Comparison of ENCODE assay signal across 8 cellular contexts in genomic region chr9:136808781-136809158, GRCh38. TPM values are rescaled to one million over a fixed set of nuclear protein-coding genes. Genes with fewer than 3 reads are reported as not detected.
DNase-seq lines count a peak whose midpoint lies in the region; ATAC-seq, FAIRE-seq and TF ChIP-seq lines count a peak whose summit lies in the region.

No MANE protein-coding gene starts in this region.

- ATAC-seq in GM21723 (IDR thresholded peaks at IDR 0.05; ENCODE audit: unreplicated experiment) = no peak

- whole genome bisulfite sequencing in mesendoderm (ENCODE audit: extremely low coverage, insufficient coverage, low lambda C conversion rate) = no CpG with 5 or more reads among the region's 14 CpGs

- H3K27ac ChIP-seq in CD8-positive, alpha-beta memory T cell (ENCODE audit: low read depth, low read length) = peak overlapping the region; percentile 78
- peak overlapping the region; percentile 84 to 96 for H3K27ac ChIP-seq in breast epithelium
- H3K27ac ChIP-seq in mesendoderm (ENCODE audit: low read depth, low read length) = no peak overlapping the region

- no peak overlapping the region for H2BK5ac ChIP-seq in mesendoderm (ENCODE audit: low read length)

- peaks cover 45% of the 10 kb centered on the region for H3K79me2 ChIP-seq in mesendoderm (ENCODE audit: control insufficient read depth, insufficient read depth, low read length)

- no peak overlapping the region for H4K5ac ChIP-seq in mesendoderm (ENCODE audit: low read length)

- H2AK5ac ChIP-seq in mesendoderm (ENCODE audit: low read length) = no peak overlapping the region

- peaks cover 0 to 33% (median 3%) of the 10 kb centered on the region in 3 donors for H3K36me3 Mint-ChIP-seq in CD8-positive, alpha-beta memory T cell

- peak overlapping the region; percentile 98 for H3K18ac ChIP-seq in mesendoderm (ENCODE audit: low read length)

- POLR2A ChIA-PET in CD8-positive, alpha-beta memory T cell (lab: Charles Lee) = interaction anchor here (1.5 kb wide), 1 partner anchor 135 kb away, joined by 4 read pairs; the partner anchor contains the start of gene FBXW5

- no peak overlapping the region for H4K8ac ChIP-seq in mesendoderm (ENCODE audit: low read depth, low read length)

- no peak overlapping the region for H3K4ac ChIP-seq in mesendoderm (ENCODE audit: low read depth, low read length)

- peak overlapping the region; percentile 56 for H3K4me3 ChIP-seq in CD8-positive, alpha-beta memory T cell (ENCODE audit: low read length)
- H3K4me3 ChIP-seq in breast epithelium = peak overlapping the region; percentile 94 to 100 (median 99)
- peak overlapping the region; percentile 93 for H3K4me3 ChIP-seq in mesendoderm (ENCODE audit: low read length)

- no peak overlapping the region for H3K23ac ChIP-seq in mesendoderm (ENCODE audit: low read length)

- peak overlapping the region; percentile 97 for H3K9ac ChIP-seq in mesendoderm (ENCODE audit: low read length)

- CTCF ChIA-PET in CD8-positive, alpha-beta memory T cell (lab: Charles Lee) = interaction anchor here (1.2 to 4.1 kb wide), 4 partner anchors 16 to 227 kb away, joined by 3 to 14 read pairs (median 14); partner anchors contain the start of gene AJM1

- intact Hi-C loops in breast epithelium (cut with DNase I; ENCODE audit: low total_unique reads) = loop anchor here (5.0 kb wide), 1 partner anchor 274 kb away; no protein-coding TSS in a partner anchor

- peaks cover 36 to 59% (median 36%) of the 10 kb centered on the region in 3 donors for H3K4me1 Mint-ChIP-seq in CD8-positive, alpha-beta memory T cell

- H3K27me3 ChIP-seq in CD8-positive, alpha-beta memory T cell (ENCODE audit: insufficient read depth, low read length, poor library complexity, severe bottlenecking) = no peaks in the 10 kb centered on the region
- H3K27me3 ChIP-seq in breast epithelium (no peaks in the 10 kb centered on the region), mesendoderm (ENCODE audit: insufficient read depth, low read length, poor library complexity) (no peaks in the 10 kb centered on the region)

- no peak for FAIRE-seq in urothelium cell line (lab: Jason Lieb, UNC)
- no peak for FAIRE-seq in D721Med (lab: Jason Lieb, UNC)

- H3K4me1 ChIP-seq in CD8-positive, alpha-beta memory T cell (ENCODE audit: insufficient read depth, low read length) = peaks cover 29% of the 10 kb centered on the region
- H3K4me1 ChIP-seq in breast epithelium (peaks cover 7 to 26% of the 10 kb centered on the region in 2 donors), mesendoderm (ENCODE audit: control insufficient read depth, low read depth, low read length) (peaks cover 4% of the 10 kb centered on the region)

- H3K27ac Mint-ChIP-seq in CD8-positive, alpha-beta memory T cell = peak overlapping the region in 7 of 8 donors; percentile 22 to 94 (median 77)

- H2BK15ac ChIP-seq in mesendoderm (replicated peaks; ENCODE audit: low read depth) = no peak overlapping the region

- TF ChIP-seq CTCF in breast epithelium (IDR thresholded peaks at IDR 0.05) (no peak), D721Med (IDR thresholded peaks at IDR 0.05; ENCODE audit: insufficient read depth, missing control alignments) (no peak)

- peaks cover 0 to 1% of the 10 kb centered on the region in 2 donors for H3K27me3 Mint-ChIP-seq in CD8-positive, alpha-beta memory T cell

- H3K79me1 ChIP-seq in mesendoderm (ENCODE audit: low read length) = peaks cover 18% of the 10 kb centered on the region

- H3K56ac ChIP-seq in mesendoderm (ENCODE audit: low read length) = peak overlapping the region; percentile 92

- H3K4me3 Mint-ChIP-seq in CD8-positive, alpha-beta memory T cell = peak overlapping the region; percentile 78 to 95 (median 83)

- no peak for DNase-seq in CD8-positive, alpha-beta memory T cell
- DNase-seq in M059J (ENCODE audit: low read depth) (peak; percentile 34), breast epithelium (ENCODE audit: low spot score in 2 of 2) (no peak), mesendoderm (peak; percentile 36), urothelium cell line (ENCODE audit: low spot score) (no peak), D721Med (ENCODE audit: insufficient read length, low spot score) (no peak), DMS153 (lab: John Stamatoyannopoulos, UW) (no peak)

- H3K36me3 ChIP-seq in CD8-positive, alpha-beta memory T cell (ENCODE audit: insufficient read depth, low read length) = no peaks in the 10 kb centered on the region
- H3K36me3 ChIP-seq in breast epithelium (no peaks in the 10 kb centered on the region), mesendoderm (ENCODE audit: control insufficient read depth, insufficient read depth, low read length) (no peaks in the 10 kb centered on the region)

- peak overlapping the region; percentile 77 for H3K4me2 ChIP-seq in mesendoderm (ENCODE audit: low read length)

- TF ChIP-seq POLR2A in breast epithelium (IDR thresholded peaks at IDR 0.05) = no peak

- no peak overlapping the region for H2BK120ac ChIP-seq in mesendoderm (ENCODE audit: low read depth, low read length)

- H3K9me3 ChIP-seq in CD8-positive, alpha-beta memory T cell (ENCODE audit: low read length) = no peaks in the 10 kb centered on the region
- no peaks in the 10 kb centered on the region for H3K9me3 ChIP-seq in breast epithelium

- H3K9me3 Mint-ChIP-seq in CD8-positive, alpha-beta memory T cell = no peaks in the 10 kb centered on the region

RNA-seq across cellular contexts. Expression of gene RABL6, which starts 1.0 kb away (rescaled TPM):
- total RNA-seq in CD8-positive, alpha-beta memory T cell = 100 to 1,000 TPM in 1 of 2 experiments, 10 to 100 TPM in 1; 98.2 to 106 TPM
- 20.9 TPM for polyA plus RNA-seq in CD8-positive, alpha-beta memory T cell
- total RNA-seq in M059J (2014; rRNA removed; shearing (Covaris generic)) = 55.9 and 75.4 TPM in 2 replicates
- 10 to 100 TPM; 38.2 to 51.5 (median 41.3) TPM for total RNA-seq in breast epithelium
- polyA plus RNA-seq in mesendoderm (2013, experiment 1 of 2) = 81.0 TPM
- polyA plus RNA-seq in mesendoderm (2013, experiment 2 of 2) = 80.3 TPM

RNA-seq across cellular contexts. Expression of gene CCDC183, which starts 12.6 kb away (rescaled TPM):
- total RNA-seq in CD8-positive, alpha-beta memory T cell = under 1 TPM in 1 of 2 experiments, not detected in 1; 0.73 TPM
- polyA plus RNA-seq in CD8-positive, alpha-beta memory T cell = 0.26 TPM
- total RNA-seq in M059J (2014; rRNA removed; shearing (Covaris generic)) = not detected in 2 replicates
- 1 to 10 TPM in 2 of 3 donors, under 1 TPM in 1; 0.64 to 5.7 (median 5.6) TPM for total RNA-seq in breast epithelium
- polyA plus RNA-seq in mesendoderm (2013, experiment 1 of 2) = 0.17 TPM
- polyA plus RNA-seq in mesendoderm (2013, experiment 2 of 2) = 0.25 TPM

RNA-seq across cellular contexts. Expression of gene TMEM141, which starts 17.6 kb away (rescaled TPM):
- 10 to 100 TPM; 50.1 to 50.6 TPM for total RNA-seq in CD8-positive, alpha-beta memory T cell
- polyA plus RNA-seq in CD8-positive, alpha-beta memory T cell = 37.8 TPM
- 63.0 and 84.8 TPM in 2 replicates for total RNA-seq in M059J (2014; rRNA removed; shearing (Covaris generic))
- total RNA-seq in breast epithelium = 100 to 1,000 TPM in 2 of 3 donors, 10 to 100 TPM in 1; 85.8 to 121 (median 103) TPM
- 29.9 TPM for polyA plus RNA-seq in mesendoderm (2013, experiment 1 of 2)
- polyA plus RNA-seq in mesendoderm (2013, experiment 2 of 2) = 29.3 TPM

RNA-seq across cellular contexts. Expression of gene AJM1, which starts 33.5 kb away (rescaled TPM):
- 1 to 10 TPM; 3.2 TPM for total RNA-seq in CD8-positive, alpha-beta memory T cell
- 0.39 TPM for polyA plus RNA-seq in CD8-positive, alpha-beta memory T cell
- total RNA-seq in M059J (2014; rRNA removed; shearing (Covaris generic)) = 0.15 and 1.1 TPM in 2 replicates
- 1 to 10 TPM; 1.0 to 2.3 (median 1.1) TPM for total RNA-seq in breast epithelium
- polyA plus RNA-seq in mesendoderm (2013, experiment 1 of 2) = 0.41 TPM
- polyA plus RNA-seq in mesendoderm (2013, experiment 2 of 2) = 0.34 TPM

RNA-seq across cellular contexts. Expression of gene PHPT1, which starts 40.4 kb away (rescaled TPM):
- total RNA-seq in CD8-positive, alpha-beta memory T cell = 100 to 1,000 TPM; 108 to 110 TPM
- polyA plus RNA-seq in CD8-positive, alpha-beta memory T cell = 100.0 TPM
- 81.2 and 95.3 TPM in 2 replicates for total RNA-seq in M059J (2014; rRNA removed; shearing (Covaris generic))
- 10 to 100 TPM; 43.2 to 70.8 (median 52.5) TPM for total RNA-seq in breast epithelium
- polyA plus RNA-seq in mesendoderm (2013, experiment 1 of 2) = 89.8 TPM
- 87.7 TPM for polyA plus RNA-seq in mesendoderm (2013, experiment 2 of 2)

Comparison
In these comparisons a context has a peak if more than half of its experiments do, and no peak if none do; other contexts are left out.
1. DNase-seq: peak in M059J (single experiment) and mesendoderm (single experiment); none in CD8-positive, alpha-beta memory T cell (0 of 5), breast epithelium (0 of 2), urothelium cell line (single experiment), D721Med (single experiment) and DMS153 (single experiment).
2. Peak in every context shown above with its lines, with median percentiles within 50 percentile points of each other: H3K4me3 ChIP-seq.